In genomic region chr6:77620290-77620882, GRCh38 we compare ENCODE assay signal across 9 cellular contexts. TPM values are rescaled to one million over a fixed set of nuclear protein-coding genes. Genes with fewer than 3 reads are reported as not detected.
DNase-seq lines count a peak whose midpoint lies in the region; ATAC-seq and TF ChIP-seq lines count a peak whose summit lies in the region.
"Had no signal": no experiment of that assay in that cellular context is flagged by ENCODE, and none has a peak within 500 bp of the region (broad histone marks: within the 10 kb centered on the region; RNA-seq: fewer than 3 reads in every experiment).

No MANE protein-coding gene starts in this region.

- no peaks in the 10 kb centered on the region for H3K79me2 ChIP-seq in Loucy (ENCODE audit: insufficient read depth, low read length)

- no peaks in the 10 kb centered on the region for H3F3A ChIP-seq in Loucy (ENCODE audit: low read depth)

- peak; percentile 62 for TF ChIP-seq CTCF in Loucy (conservative IDR thresholded peaks at IDR 0.05; ENCODE audit: low read length)
- peak; percentile 86 for TF ChIP-seq CTCF in endodermal cell (conservative IDR thresholded peaks at IDR 0.05)
- peak; percentile 28 for TF ChIP-seq CTCF in thoracic aorta (IDR thresholded peaks at IDR 0.05)

- peak; percentile 8 for DNase-seq in activated CD4-positive, alpha-beta T cell treated with anti-CD3 and anti-CD28 coated beads for 48 hours
- DNase-seq in activated CD4-positive, alpha-beta T cell treated with anti-CD3 and anti-CD28 coated beads for 4 hours, result no peak
- DNase-seq in endodermal cell (peak; percentile 76), thoracic aorta (ENCODE audit: low spot score) (no peak), NCI-H187 treated with DMSO at 0.1 percent for 48 hours (lab: John Stamatoyannopoulos, UW) (no peak)

- H3K9ac ChIP-seq in Loucy (ENCODE audit: low read depth, low read length, poor library complexity, severe bottlenecking), result no peak overlapping the region
- no peak overlapping the region for H3K9ac ChIP-seq in endodermal cell (ENCODE audit: extremely low read depth, low read length, poor library complexity, severe bottlenecking)

- H3K9me3 ChIP-seq in Loucy (ENCODE audit: insufficient read depth, low read depth, low read length) (no peaks in the 10 kb centered on the region), endodermal cell (ENCODE audit: control insufficient read depth, low read length) (no peaks in the 10 kb centered on the region), thoracic aorta (peaks cover 3% of the 10 kb centered on the region)

- no peaks in the 10 kb centered on the region for H3K36me3 ChIP-seq in Loucy (ENCODE audit: insufficient read depth, low read length)
- no peaks in the 10 kb centered on the region for H3K36me3 ChIP-seq in endodermal cell (ENCODE audit: control insufficient read depth, insufficient read depth, low read length)
- H3K36me3 ChIP-seq in thoracic aorta, result no peaks in the 10 kb centered on the region

- H3K4me3 ChIP-seq in Loucy (ENCODE audit: low read length, poor library complexity, severe bottlenecking) (no peak overlapping the region), endodermal cell (ENCODE audit: low read length) (no peak overlapping the region), thoracic aorta (no peak overlapping the region)
- H3K4me3 ChIP-seq: skin epidermis had no signal

- 100% methylated on average over 1 of the region's 1 CpG; no CpG with 5 or more reads in 1 of the 2 experiments for WGBS in endodermal cell (ENCODE audit: insufficient coverage in 1 of 2, insufficient read length in 1 of 2), 2 experiments

- H3K4me2 ChIP-seq in Loucy (ENCODE audit: low read depth, low read length, poor library complexity, severe bottlenecking), result no peak overlapping the region

- no peak overlapping the region for H2AFZ ChIP-seq in Loucy (ENCODE audit: low read length)

- H3K27me3 Mint-ChIP-seq in endodermal cell (ENCODE audit: insufficient read depth), result no peaks in the 10 kb centered on the region

- H3K4me1 ChIP-seq in Loucy (ENCODE audit: insufficient read depth, low read length, poor library complexity, severe bottlenecking), result no peaks in the 10 kb centered on the region
- no peaks in the 10 kb centered on the region for H3K4me1 ChIP-seq in endodermal cell (ENCODE audit: control insufficient read depth, insufficient read depth, low read length)
- H3K4me1 ChIP-seq in thoracic aorta (ENCODE audit: control insufficient read depth in 1 of 2, low read depth in 2 of 2), result no peaks in the 10 kb centered on the region

- H3K4me3 Mint-ChIP-seq in endodermal cell, result no peak overlapping the region

- ATAC-seq in thoracic aorta (ENCODE audit: insufficient number of reproducible peaks, low FRiP score, low read depth) (no peak), HG03097 (IDR thresholded peaks at IDR 0.05; ENCODE audit: low FRiP score, unreplicated experiment) (no peak), GM19467 (IDR thresholded peaks at IDR 0.05; ENCODE audit: unreplicated experiment) (no peak)

- no peak overlapping the region for H3K27ac ChIP-seq in endodermal cell (ENCODE audit: low read depth, low read length)
- H3K27ac ChIP-seq in thoracic aorta, result no peak overlapping the region
- H3K27ac ChIP-seq: skin epidermis had no signal

- H3K36me3 Mint-ChIP-seq in endodermal cell (ENCODE audit: low read depth), result no peaks in the 10 kb centered on the region

- no peak overlapping the region for H3K27ac Mint-ChIP-seq in endodermal cell

- H3K27me3 ChIP-seq in Loucy (ENCODE audit: insufficient read depth, low read length, poor library complexity, severe bottlenecking) (no peaks in the 10 kb centered on the region), endodermal cell (ENCODE audit: control insufficient read depth, insufficient read depth, low read length, poor library complexity, severe bottlenecking) (no peaks in the 10 kb centered on the region), thoracic aorta (replicated peaks; ENCODE audit: insufficient read depth) (no peaks in the 10 kb centered on the region)

- peaks cover 19% of the 10 kb centered on the region for H3K4me1 Mint-ChIP-seq in endodermal cell

- H3K9me2 ChIP-seq in Loucy (replicated peaks; ENCODE audit: low read depth, low read length), result no peaks in the 10 kb centered on the region

- H4K20me1 ChIP-seq in Loucy (ENCODE audit: insufficient read depth, low read length, poor library complexity, severe bottlenecking), result no peaks in the 10 kb centered on the region

- no peaks in the 10 kb centered on the region for H3K9me3 Mint-ChIP-seq in endodermal cell

RNA-seq across cellular contexts. Expression of gene MEI4, which starts 32.5 kb away (rescaled TPM):
- total RNA-seq in endodermal cell (under 1 TPM; 0.62 to 0.84 TPM), thoracic aorta (not detected)
- polyA plus RNA-seq in endodermal cell (2013, experiment 1 of 2), result 0.28 TPM
- polyA plus RNA-seq in endodermal cell (2013, experiment 2 of 2), result 0.17 TPM

Comparison
In these comparisons a context has a peak if more than half of its experiments do, and no peak if none do; other contexts are left out.
1. DNase-seq: peak in activated CD4-positive, alpha-beta T cell treated with anti-CD3 and anti-CD28 coated beads for 48 hours (single experiment) and endodermal cell (single experiment); none in activated CD4-positive, alpha-beta T cell treated with anti-CD3 and anti-CD28 coated beads for 4 hours (0 of 2), thoracic aorta (single experiment) and NCI-H187 treated with DMSO at 0.1 percent for 48 hours (single experiment).
2. CTCF ChIP-seq: peak in every context shown above with its lines; median percentile 86 in endodermal cell; 62 in Loucy; 28 in thoracic aorta.